ENCODE assay signal across 24 cellular contexts in genomic region chrX:44503550-44503949, GRCh38. TPM values are rescaled to one million over a fixed set of nuclear protein-coding genes. Genes with fewer than 3 reads are reported as not detected.
A peak's percentile ranks its signal among the peaks of the same experiment; 100 is the strongest.
DNase-seq lines count a peak whose midpoint lies in the region; ATAC-seq and TF ChIP-seq lines count a peak whose summit lies in the region.
"Had no signal": no experiment of that assay in that cellular context is flagged by ENCODE, and none has a peak within 500 bp of the region (broad histone marks: within the 10 kb centered on the region; RNA-seq: fewer than 3 reads in every experiment).

No MANE protein-coding gene starts in this region.

- no peak overlapping the region for H3K4me3 ChIP-seq in DOHH2 (ENCODE audit: low read length)
- H3K4me3 ChIP-seq in GM23248: no peak overlapping the region
- H3K4me3 ChIP-seq in upper lobe of right lung: no peak overlapping the region
- H3K4me3 ChIP-seq: GM23338, MG63, PC-9, SK-N-MC had no signal

- H2AFZ ChIP-seq in GM23248: no peak overlapping the region
- H2AFZ ChIP-seq: GM23338, PC-9 had no signal

- intact Hi-C loops in upper lobe of right lung (cut with DNase I): no loop called here

- peak; percentile 10 to 61 for DNase-seq in NCI-H526 (lab: John Stamatoyannopoulos, UW)
- peak; percentile 13 for DNase-seq in SW480 (ENCODE audit: low spot score)
- DNase-seq in GM23248: no peak
- no peak for DNase-seq in upper lobe of right lung
- DNase-seq: CD8-positive, alpha-beta memory T cell; DMS53; MG63; NCI-H1417; NCI-H187 treated with DMSO at 0.1 percent for 48 hours; NCI-H2107; NCI-H2227 treated with DMSO at 0.1 percent for 48 hours; NCI-H510A; PC-9; SHP77 treated with DMSO at 0.1 percent for 48 hours; SW 1271 had no signal

- in situ Hi-C loops in GM23248 (cut with MboI): no loop called here

- ATAC-seq in esophagus mucosa (peak; percentile 89), HG03469 (IDR thresholded peaks at IDR 0.05; ENCODE audit: unreplicated experiment) (no peak), upper lobe of right lung (no peak), HG02623 (IDR thresholded peaks at IDR 0.05; ENCODE audit: unreplicated experiment) (no peak)
- ATAC-seq: GM23338, HCT116 had no signal

- no peaks in the 10 kb centered on the region for H3K36me3 ChIP-seq in DOHH2 (ENCODE audit: control insufficient read depth, low read length)
- no peaks in the 10 kb centered on the region for H3K36me3 ChIP-seq in GM23248 (ENCODE audit: low read depth)
- H3K36me3 ChIP-seq in upper lobe of right lung: no peaks in the 10 kb centered on the region
- H3K36me3 ChIP-seq: MG63 had no signal

- no peak overlapping the region for H3K27ac ChIP-seq in DOHH2 (ENCODE audit: low read depth, low read length)
- no peak overlapping the region for H3K27ac ChIP-seq in GM23248
- no peak overlapping the region for H3K27ac ChIP-seq in upper lobe of right lung
- H3K27ac ChIP-seq: C4-2B, PC-9, RWPE1, SK-N-MC had no signal

- no peaks in the 10 kb centered on the region for H3K79me2 ChIP-seq in DOHH2 (ENCODE audit: control insufficient read depth, low read length)
- H3K79me2 ChIP-seq in GM23248 (ENCODE audit: insufficient read depth): no peaks in the 10 kb centered on the region

- H3K9me3 ChIP-seq in DOHH2 (ENCODE audit: control insufficient read depth, insufficient read depth, low read length) (no peaks in the 10 kb centered on the region), GM23248 (ENCODE audit: low read depth) (no peaks in the 10 kb centered on the region), upper lobe of right lung (no peaks in the 10 kb centered on the region)
- H3K9me3 ChIP-seq: MG63 had no signal

- H3K9me2 ChIP-seq in DOHH2 (replicated peaks; ENCODE audit: control insufficient read depth, low read length) (no peaks in the 10 kb centered on the region), GM23248 (ENCODE audit: insufficient read depth) (no peaks in the 10 kb centered on the region)

- no peaks in the 10 kb centered on the region for H3F3A ChIP-seq in DOHH2 (ENCODE audit: control insufficient read depth, insufficient read depth)
- H3F3A ChIP-seq in GM23248 (ENCODE audit: insufficient read depth): no peaks in the 10 kb centered on the region

- 58 to 62% methylated on average over 2 to 3 of the region's 4 CpGs for WGBS in GM23248 (ENCODE audit: low coverage in 1 of 2, low lambda C conversion rate in 2 of 2, missing lambda C conversion rate in 2 of 2), 2 experiments

- H3K4me2 ChIP-seq in DOHH2 (ENCODE audit: low read length): peak overlapping the region; percentile 31; the same call in 1 of the 2 replicates
- no peak overlapping the region for H3K4me2 ChIP-seq in GM23248 (ENCODE audit: unreplicated experiment)
- H3K4me2 ChIP-seq: GM23338, PC-9 had no signal

- no peak overlapping the region for H3K9ac ChIP-seq in GM23248

- H3K4me1 ChIP-seq in DOHH2 (ENCODE audit: control insufficient read depth, low read length) (peaks cover 28% of the 10 kb centered on the region), GM23248 (ENCODE audit: insufficient read depth) (no peaks in the 10 kb centered on the region), upper lobe of right lung (no peaks in the 10 kb centered on the region)

- no peaks in the 10 kb centered on the region for H4K20me1 ChIP-seq in DOHH2 (ENCODE audit: control insufficient read depth, insufficient read depth, low read depth, low read length)
- no peaks in the 10 kb centered on the region for H4K20me1 ChIP-seq in GM23248 (ENCODE audit: insufficient read depth)

- H3K27me3 ChIP-seq in DOHH2 (ENCODE audit: control insufficient read depth, low read length) (no peaks in the 10 kb centered on the region), GM23248 (replicated peaks; ENCODE audit: insufficient read depth) (no peaks in the 10 kb centered on the region), upper lobe of right lung (no peaks in the 10 kb centered on the region)
- H3K27me3 ChIP-seq: MG63 had no signal

- TF ChIP-seq CTCF in DOHH2 (IDR thresholded peaks at IDR 0.05; ENCODE audit: low read depth, low read length, poor library complexity, severe bottlenecking) (no peak), upper lobe of right lung (IDR thresholded peaks at IDR 0.05) (no peak)

RNA-seq across cellular contexts. Expression of gene FUNDC1, which starts 39.1 kb away (rescaled TPM):
- 10.0 TPM for total RNA-seq in esophagus mucosa
- 7.8 and 19.6 TPM in 2 replicates for total RNA-seq in GM23248 (2014; rRNA removed; shearing (Covaris generic))
- 13.9 and 14.8 TPM in 2 replicates for polyA plus RNA-seq in GM23248 (2016; fragmentation: Nextera tagmentation; extraction: Ambion mirVana)
- 8.3 TPM for total RNA-seq in upper lobe of right lung

Comparison
In these comparisons a context has a peak if more than half of its experiments do, and no peak if none do; other contexts are left out.
1. DNase-seq: peak in NCI-H526 (2 of 2) and SW480 (single experiment); none in GM23248 (single experiment) and upper lobe of right lung (single experiment).